24 cellular contexts compared by ENCODE assay signal in genomic region chr13:105915451-105915850, GRCh38.
"Had no signal": no experiment of that assay in that cellular context is flagged by ENCODE, and none has a peak within 500 bp of the region (broad histone marks: within the 10 kb centered on the region; RNA-seq: fewer than 3 reads in every experiment).

No MANE protein-coding gene starts in this region.

- DNase-seq: activated B cell treated with CpG ODN at 0.5 μM for 24 hours; activated CD4-positive, alpha-beta T cell treated with anti-CD3 and anti-CD28 coated beads for 1 hour; activated CD4-positive, alpha-beta T cell treated with anti-CD3 and anti-CD28 coated beads, Interleukin-2, amount 10 ng/mL, durations not matched to agents 24 days and 14 days; activated CD4-positive, alpha-beta T cell treated with anti-CD3 and anti-CD28 coated beads, Interleukin-2, amount 50 U/mL, for 48 hours; activated CD8-positive, alpha-beta memory T cell treated with anti-CD3 and anti-CD28 coated beads for 24 hours; activated effector memory CD4-positive, alpha-beta T cell treated with anti-CD3 and anti-CD28 coated beads, Interleukin-2, amount 50 U/mL, for 16 hours; activated naive CD4-positive, alpha-beta T cell treated with Interleukin-2 at 50 U/mL for 16 hours; activated naive CD8-positive, alpha-beta T cell treated with anti-CD3 and anti-CD28 coated beads, Interleukin-2, amount 50 U/mL, for 24 hours; activated T-cell treated with anti-CD3 and anti-CD28 coated beads, Interleukin-2, amount 50 U/mL, for 4 hours; amygdala; cerebellar nuclear complex; KBM-7; NCI-H1048; NCI-H1930; NCI-H2107; NCI-H2171 treated with DMSO at 0.1 percent for 48 hours; NCI-H345; NCI-H510A; NCI-H69; PC-3; SHP77 treated with DMSO at 0.1 percent for 48 hours; T-helper 17 cell; T-helper 9 cell had no signal

- ATAC-seq: activated naive CD4-positive, alpha-beta T cell treated with anti-CD3 and anti-CD28 coated beads, Interleukin-2, amount 50 U/mL, for 72 hours; activated naive CD8-positive, alpha-beta T cell treated with anti-CD3 and anti-CD28 coated beads, Interleukin-2, amount 50 U/mL, for 24 hours; activated T-cell treated with anti-CD3 and anti-CD28 coated beads, Interleukin-2, amount 50 U/mL, for 4 hours; PC-3; T-helper 17 cell had no signal
